In genomic region chrX:131816551-131817136, GRCh38 we compare ENCODE assay signal across 8 cellular contexts.
DNase-seq lines count a peak whose midpoint lies in the region; ATAC-seq lines count a peak whose summit lies in the region.

No MANE protein-coding gene starts in this region.

- DNase-seq in CD1c-positive myeloid dendritic cell (ENCODE audit: extremely low spot score) (peak; percentile 89), NCI-H187 treated with DMSO at 0.1 percent for 48 hours (lab: John Stamatoyannopoulos, UW) (peak; percentile 14), glomerular endothelial cell (ENCODE audit: extremely low read depth, low read depth, low spot score) (peak; percentile 90), HPDE6-E6E7 (ENCODE audit: extremely low spot score) (no peak), T1000 (lab: John Stamatoyannopoulos, UW) (no peak)
- peak; percentile 26 to 75 for DNase-seq in activated T-helper 1 cell treated with anti-CD3 and anti-CD28 coated beads, Interleukin-2, amount 50 U/mL, for 16 hours (ENCODE audit: low read depth in 1 of 2, low spot score in 1 of 2)
- DNase-seq in stimulated activated CD4-positive, alpha-beta T cell treated with anti-CD3 and anti-CD28 coated beads, Interleukin-12 subunit alpha, Interleukin-12 subunit beta, amount 100 ng/mL, for 48 hours (ENCODE audit: low read depth in 2 of 3, low spot score in 1 of 3): peak in 2 of 3 donors; percentile 52 to 88

- peak; percentile 49 for ATAC-seq in GM21526 (IDR thresholded peaks at IDR 0.05; ENCODE audit: low FRiP score, unreplicated experiment)

Comparison
In these comparisons a context has a peak if more than half of its experiments do, and no peak if none do; other contexts are left out.
1. DNase-seq: peak in CD1c-positive myeloid dendritic cell (single experiment), NCI-H187 treated with DMSO at 0.1 percent for 48 hours (single experiment), activated T-helper 1 cell treated with anti-CD3 and anti-CD28 coated beads, Interleukin-2, amount 50 U/mL, for 16 hours (2 of 2), glomerular endothelial cell (single experiment) and stimulated activated CD4-positive, alpha-beta T cell treated with anti-CD3 and anti-CD28 coated beads, Interleukin-12 subunit alpha, Interleukin-12 subunit beta, amount 100 ng/mL, for 48 hours (2 of 3); none in HPDE6-E6E7 (single experiment) and T1000 (single experiment).